In the genomic region with DNA sequence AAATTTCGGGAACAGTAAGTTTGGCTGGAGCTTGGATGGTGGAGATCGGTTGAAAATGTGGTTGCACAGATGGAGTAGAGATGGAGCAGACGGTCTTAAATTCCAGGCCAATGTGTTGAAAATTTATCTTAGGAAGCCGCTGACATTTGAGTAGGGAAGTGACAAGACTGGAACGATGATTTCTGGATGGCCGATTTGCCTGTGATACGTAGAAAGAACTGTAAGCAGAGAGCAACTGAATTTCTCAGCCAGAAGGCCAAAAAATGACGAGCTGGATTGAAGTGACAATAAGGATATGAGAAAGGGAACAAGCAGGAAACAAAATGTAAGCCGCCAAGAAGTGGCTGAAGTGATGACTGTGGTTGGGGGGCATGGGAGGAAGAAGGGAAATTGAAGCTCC, we compare ENCODE assay signal across 13 cellular contexts. TPM values are rescaled to one million over a fixed set of nuclear protein-coding genes. Genes with fewer than 3 reads are reported as not detected.
A peak's percentile ranks its signal among the peaks of the same experiment; 100 is the strongest.
DNase-seq lines count a peak whose midpoint lies in the region; ATAC-seq and TF ChIP-seq lines count a peak whose summit lies in the region.
"Had no signal": no experiment of that assay in that cellular context is flagged by ENCODE, and none has a peak within 500 bp of the region (broad histone marks: within the 10 kb centered on the region; RNA-seq: fewer than 3 reads in every experiment).

No MANE protein-coding gene starts in this region.

- no peaks in the 10 kb centered on the region for H3K79me2 ChIP-seq in neural cell (replicated peaks; ENCODE audit: insufficient read depth, low read length)

- DNase-seq in CD4-positive, CD25-positive, alpha-beta regulatory T cell = no peak
- no peak for DNase-seq in endodermal cell
- no peak for DNase-seq in HK-2 (ENCODE audit: unreplicated experiment)
- DNase-seq: cortex of kidney had no signal

- H3K4me1 Mint-ChIP-seq in CD4-positive, CD25-positive, alpha-beta regulatory T cell = no peaks in the 10 kb centered on the region
- H3K4me1 Mint-ChIP-seq in endodermal cell = no peaks in the 10 kb centered on the region
- H3K4me1 Mint-ChIP-seq: activated naive CD8-positive, alpha-beta T cell treated with anti-CD3 and anti-CD28 coated beads for 36 hours had no signal

- H3K4me3 ChIP-seq in CD4-positive, CD25-positive, alpha-beta regulatory T cell (ENCODE audit: low read depth, low read length) = peak overlapping the region; percentile 42
- peak overlapping the region; percentile 72 for H3K4me3 ChIP-seq in HUES48 (ENCODE audit: low read depth, low read length)
- H3K4me3 ChIP-seq in endodermal cell (ENCODE audit: low read length) = peak overlapping the region; percentile 84
- peak overlapping the region; percentile 62 for H3K4me3 ChIP-seq in neural cell (ENCODE audit: low read length)

- H3K36me3 ChIP-seq in CD4-positive, CD25-positive, alpha-beta regulatory T cell (ENCODE audit: control insufficient read depth, insufficient read depth, low read length) = no peaks in the 10 kb centered on the region
- no peaks in the 10 kb centered on the region for H3K36me3 ChIP-seq in HUES48 (ENCODE audit: control insufficient read depth, insufficient read depth, low read length)
- H3K36me3 ChIP-seq in endodermal cell (ENCODE audit: control insufficient read depth, insufficient read depth, low read length) = no peaks in the 10 kb centered on the region
- H3K36me3 ChIP-seq in neural cell (ENCODE audit: insufficient read depth, low read length) = no peaks in the 10 kb centered on the region

- no peaks in the 10 kb centered on the region for H4K20me1 ChIP-seq in neural cell (ENCODE audit: insufficient read depth)

- H3K9ac ChIP-seq in HUES48 (ENCODE audit: low read depth, low read length) = peak overlapping the region; percentile 52; the same call in 1 of the 2 replicates
- no peak overlapping the region for H3K9ac ChIP-seq in endodermal cell (ENCODE audit: extremely low read depth, low read length, poor library complexity, severe bottlenecking)
- no peak overlapping the region for H3K9ac ChIP-seq in neural cell (ENCODE audit: low read length)

- TF ChIP-seq EP300 in neural cell (conservative IDR thresholded peaks at IDR 0.05; ENCODE audit: poor library complexity, severe bottlenecking) = no peak

- no peak overlapping the region for H3K27ac ChIP-seq in CD4-positive, CD25-positive, alpha-beta regulatory T cell (ENCODE audit: insufficient read depth, low read length, poor library complexity, severe bottlenecking)
- H3K27ac ChIP-seq in HUES48 (ENCODE audit: low read depth, low read length) (no peak overlapping the region), endodermal cell (ENCODE audit: low read depth, low read length) (no peak overlapping the region), neural cell (ENCODE audit: low read length) (no peak overlapping the region)

- WGBS in endodermal cell (ENCODE audit: insufficient coverage in 1 of 2, insufficient read length in 1 of 2), 2 experiments = 89 to 93% methylated on average over 9 of the region's 9 CpGs

- H3K4me2 ChIP-seq in neural cell (ENCODE audit: low read length) = no peak overlapping the region

- H3K27me3 Mint-ChIP-seq in CD4-positive, CD25-positive, alpha-beta regulatory T cell = peaks cover 20% of the 10 kb centered on the region
- H3K27me3 Mint-ChIP-seq in endodermal cell (ENCODE audit: insufficient read depth) = peaks cover 26% of the 10 kb centered on the region

- no peak for ATAC-seq in CD4-positive, CD25-positive, alpha-beta regulatory T cell (ENCODE audit: low read depth in 2 of 2)
- ATAC-seq in HG03139 (IDR thresholded peaks at IDR 0.05; ENCODE audit: unreplicated experiment) = no peak
- no peak for ATAC-seq in HG03378 (IDR thresholded peaks at IDR 0.05; ENCODE audit: unreplicated experiment)
- ATAC-seq in GM19455 (IDR thresholded peaks at IDR 0.05; ENCODE audit: unreplicated experiment) = no peak

- H3K9me3 ChIP-seq in CD4-positive, CD25-positive, alpha-beta regulatory T cell (ENCODE audit: control insufficient read depth in 2 of 2, low read length in 2 of 2) = no peaks in the 10 kb centered on the region
- H3K9me3 ChIP-seq in HUES48 (ENCODE audit: control insufficient read depth, insufficient read depth, low read length) = no peaks in the 10 kb centered on the region
- no peaks in the 10 kb centered on the region for H3K9me3 ChIP-seq in endodermal cell (ENCODE audit: control insufficient read depth, low read length)
- no peaks in the 10 kb centered on the region for H3K9me3 ChIP-seq in neural cell (ENCODE audit: low read length)

- no peak overlapping the region for H3K27ac Mint-ChIP-seq in CD4-positive, CD25-positive, alpha-beta regulatory T cell
- H3K27ac Mint-ChIP-seq in endodermal cell = no peak overlapping the region

- peaks cover 7% of the 10 kb centered on the region for H3K4me1 ChIP-seq in CD4-positive, CD25-positive, alpha-beta regulatory T cell (ENCODE audit: control insufficient read depth, insufficient read depth, low read length, poor library complexity, severe bottlenecking)
- H3K4me1 ChIP-seq in HUES48 (ENCODE audit: control insufficient read depth, insufficient read depth, low read length) (peaks cover 9% of the 10 kb centered on the region), endodermal cell (ENCODE audit: control insufficient read depth, insufficient read depth, low read length) (no peaks in the 10 kb centered on the region)

- no peak overlapping the region for H2AFZ ChIP-seq in neural cell (ENCODE audit: low read depth, low read length)

- H3F3A ChIP-seq in neural cell (ENCODE audit: insufficient read depth, low read length, poor library complexity, severe bottlenecking) = no peaks in the 10 kb centered on the region

- peaks cover 0 to 5% (median 0%) of the 10 kb centered on the region in 7 donors for H3K9me3 Mint-ChIP-seq in CD4-positive, CD25-positive, alpha-beta regulatory T cell
- H3K9me3 Mint-ChIP-seq in endodermal cell = no peaks in the 10 kb centered on the region
- H3K9me3 Mint-ChIP-seq: activated naive CD8-positive, alpha-beta T cell treated with anti-CD3 and anti-CD28 coated beads for 36 hours had no signal

- TF ChIP-seq CTCF in endodermal cell (conservative IDR thresholded peaks at IDR 0.05) (no peak), neural cell (IDR thresholded peaks at IDR 0.05; ENCODE audit: poor library complexity, severe bottlenecking) (no peak)

- H3K36me3 Mint-ChIP-seq in CD4-positive, CD25-positive, alpha-beta regulatory T cell = no peaks in the 10 kb centered on the region
- no peaks in the 10 kb centered on the region for H3K36me3 Mint-ChIP-seq in endodermal cell (ENCODE audit: low read depth)
- H3K36me3 Mint-ChIP-seq: activated naive CD8-positive, alpha-beta T cell treated with anti-CD3 and anti-CD28 coated beads for 36 hours had no signal

- H3K27me3 ChIP-seq in CD4-positive, CD25-positive, alpha-beta regulatory T cell (ENCODE audit: control insufficient read depth, insufficient read depth, low read length) = peaks cover 36% of the 10 kb centered on the region
- H3K27me3 ChIP-seq in HUES48 (ENCODE audit: control insufficient read depth, insufficient read depth, low read length) (peaks cover 29% of the 10 kb centered on the region), endodermal cell (ENCODE audit: control insufficient read depth, insufficient read depth, low read length, poor library complexity, severe bottlenecking) (peaks cover 32% of the 10 kb centered on the region), neural cell (ENCODE audit: insufficient read depth, low read depth, low read length) (no peaks in the 10 kb centered on the region)

- H3K4me3 Mint-ChIP-seq in CD4-positive, CD25-positive, alpha-beta regulatory T cell = no peak overlapping the region
- H3K4me3 Mint-ChIP-seq in endodermal cell = no peak overlapping the region
- H3K4me3 Mint-ChIP-seq: activated naive CD8-positive, alpha-beta T cell treated with anti-CD3 and anti-CD28 coated beads for 36 hours; stimulated activated naive CD8-positive, alpha-beta T cell treated with anti-CD3 and anti-CD28 coated beads, Interleukin-15, Interleukin-2, amounts not matched to agents 100 ng/mL and 50 ng/mL, for 24 hours had no signal

- TF ChIP-seq RAD21 in neural cell (conservative IDR thresholded peaks at IDR 0.05) = no peak

- no peaks in the 10 kb centered on the region for H3K9me2 ChIP-seq in neural cell (ENCODE audit: insufficient read depth, low read length)

TF ChIP-seq in neural cell, 6 proteins besides CTCF, POLR2A, EP300 and RAD21 (continues in another document):
- TF ChIP-seq SMC3 (conservative IDR thresholded peaks at IDR 0.05; ENCODE audit: poor library complexity) = no peak
- TF ChIP-seq EZH2 (IDR thresholded peaks at IDR 0.05; ENCODE audit: borderline replicate concordance, insufficient read depth, low read length, poor library complexity, severe bottlenecking) = no peak
- no peak for TF ChIP-seq TAF1 (IDR thresholded peaks at IDR 0.05; ENCODE audit: low read depth)
- no peak for TF ChIP-seq MXI1 (conservative IDR thresholded peaks at IDR 0.05; ENCODE audit: poor library complexity, severe bottlenecking)
- TF ChIP-seq POLR2AphosphoS5 (IDR thresholded peaks at IDR 0.05) = no peak

RNA-seq across cellular contexts. Expression of a gene that starts 0.7 kb away (rescaled TPM):
- total RNA-seq in CD4-positive, CD25-positive, alpha-beta regulatory T cell = 1.4 TPM
- not detected for polyA plus RNA-seq in CD4-positive, CD25-positive, alpha-beta regulatory T cell
- total RNA-seq in endodermal cell = 1 to 10 TPM; 2.0 to 3.0 TPM
- 1.4 TPM for polyA plus RNA-seq in endodermal cell (2013, experiment 1 of 2)
- polyA plus RNA-seq in endodermal cell (2013, experiment 2 of 2) = 2.4 TPM
- polyA plus RNA-seq in neural cell = 0.22 TPM in 1 of 2 replicates, not detected in the other
- 0.23 and 0.24 TPM in 2 replicates for polyA minus RNA-seq in neural cell
- total RNA-seq: lower leg skin had no signal
- polyA plus RNA-seq: BJ had no signal
